18 cellular contexts compared by ENCODE assay signal in the genomic region with DNA sequence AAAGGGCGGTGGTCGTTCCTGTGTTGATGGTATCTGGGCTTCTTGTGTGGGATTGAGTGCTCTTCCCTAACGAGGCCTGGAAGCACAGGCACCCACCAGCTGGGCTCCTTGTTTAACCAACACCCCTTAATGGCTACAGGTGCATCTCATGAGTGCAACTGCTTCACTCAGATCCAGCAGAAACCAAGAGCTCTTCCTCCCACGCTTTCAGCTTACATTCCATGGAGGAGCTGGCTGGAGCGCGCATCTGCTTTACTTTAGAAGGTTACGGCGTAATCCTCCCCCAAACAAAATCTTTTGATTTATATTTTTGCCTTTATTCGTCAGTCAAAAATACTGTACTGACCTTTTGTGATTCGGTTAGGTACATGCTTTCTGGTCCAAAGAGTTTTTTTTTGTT.
DNase-seq lines count a peak whose midpoint lies in the region; ATAC-seq, FAIRE-seq and TF ChIP-seq lines count a peak whose summit lies in the region.
"Had no signal": no experiment of that assay in that cellular context is flagged by ENCODE, and none has a peak within 500 bp of the region (broad histone marks: within the 10 kb centered on the region; RNA-seq: fewer than 3 reads in every experiment).

No MANE protein-coding gene starts in this region.

- no peak overlapping the region for H3K14ac ChIP-seq in H1 (ENCODE audit: insufficient read length)

- no peak overlapping the region for H2BK120ac ChIP-seq in H1 (replicated peaks; ENCODE audit: low read depth, low read length)

- POLR2A ChIA-PET in H1 (lab: Charles Lee; ENCODE audit: partially characterized antibody): interaction anchor here (0.6 kb wide), 1 partner anchor 14 kb away, joined by 3 read pairs; no protein-coding TSS in a partner anchor

- no peak overlapping the region for H2AK5ac ChIP-seq in H1 (ENCODE audit: low read depth, low read length)

- H3K79me2 ChIP-seq in H1 (ENCODE audit: control insufficient read depth in 1 of 2, insufficient read depth in 2 of 2, low read length in 2 of 2) (no peaks in the 10 kb centered on the region), neural progenitor cell (ENCODE audit: low read depth) (no peaks in the 10 kb centered on the region)

- H4K20me1 ChIP-seq in H1 (replicated peaks in 1 of 2; ENCODE audit: control insufficient read depth in 1 of 2, insufficient read depth in 2 of 2, low read length in 2 of 2): no peaks in the 10 kb centered on the region
- no peaks in the 10 kb centered on the region for H4K20me1 ChIP-seq in neural progenitor cell (ENCODE audit: low read depth)

- no peak overlapping the region for H2BK15ac ChIP-seq in H1 (ENCODE audit: low read length)

- WGBS in H1 (ENCODE audit: extremely low coverage in 1 of 2, insufficient coverage in 1 of 2, insufficient read length in 1 of 2, insufficient replicate concordance in 2 of 2, low coverage in 1 of 2, low lambda C conversion rate in 2 of 2, missing lambda C conversion rate in 1 of 2), 2 experiments: 93% methylated on average over 10 of the region's 10 CpGs; no CpG with 5 or more reads in 1 of the 2 experiments

- H3K23me2 ChIP-seq in H1 (ENCODE audit: low read depth, low read length): no peaks in the 10 kb centered on the region

- DNase-seq in amniotic epithelial cell (ENCODE audit: low read depth): peak; percentile 53
- no peak for DNase-seq in H1 (ENCODE audit: low read depth in 1 of 2, low spot score in 2 of 2)
- DNase-seq in left kidney (ENCODE audit: low read depth, low spot score): peak; percentile 57
- DNase-seq in neural progenitor cell (ENCODE audit: low spot score): peak; percentile 16
- no peak for DNase-seq in kidney tubule cell (ENCODE audit: low spot score)
- DNase-seq: C1 segment of cervical spinal cord; Calu3; CD4-positive, alpha-beta memory T cell; COR-L47; DMS53; DMS79 treated with DMSO at 0.1 percent for 48 hours; GF-D8; GM23248; H9 had no signal

- H3K9me3 Mint-ChIP-seq in neural progenitor cell: no peaks in the 10 kb centered on the region
- H3K9me3 Mint-ChIP-seq: H9 had no signal

- H2AFZ ChIP-seq in H1 (ENCODE audit: low read length) (no peak overlapping the region), neural progenitor cell (replicated peaks) (no peak overlapping the region)
- H2AFZ ChIP-seq: GM23248 had no signal

- H3K36me3 Mint-ChIP-seq in neural progenitor cell: no peaks in the 10 kb centered on the region
- H3K36me3 Mint-ChIP-seq: CD4-positive, alpha-beta memory T cell had no signal

- peak overlapping the region; percentile 85; the same call in 1 of the 2 replicates for H4K8ac ChIP-seq in H1 (ENCODE audit: extremely low read depth, insufficient read depth, low read length)

- peaks cover 9% of the 10 kb centered on the region for H3K4me1 Mint-ChIP-seq in neural progenitor cell
- H3K4me1 Mint-ChIP-seq: CD4-positive, alpha-beta memory T cell had no signal

- no peak for TF ChIP-seq RAD21 in H1 (IDR thresholded peaks at IDR 0.05 in 1 of 2, conservative IDR thresholded peaks at IDR 0.05 in 1 of 2; ENCODE audit: low read depth in 2 of 2, low read length in 2 of 2)

- H3K4me2 ChIP-seq in H1 (ENCODE audit: insufficient read depth in 1 of 2, low read depth in 2 of 2, low read length in 2 of 2): no peak overlapping the region
- H3K4me2 ChIP-seq in neural progenitor cell: no peak overlapping the region

- no peak overlapping the region for H4K5ac ChIP-seq in H1 (ENCODE audit: insufficient read length, low read depth, low read length)

- H2BK5ac ChIP-seq in H1 (ENCODE audit: low read depth, low read length): no peak overlapping the region

- no peak overlapping the region for H3K27ac Mint-ChIP-seq in neural progenitor cell
- H3K27ac Mint-ChIP-seq: CD4-positive, alpha-beta memory T cell; H9 had no signal

- no peak for FAIRE-seq in H1 (lab: Jason Lieb, UNC)
- FAIRE-seq: GM12892, GM19239 had no signal

- H3K27ac ChIP-seq in H1 (ENCODE audit: low read depth, low read length) (no peak overlapping the region), neural progenitor cell (no peak overlapping the region)
- H3K27ac ChIP-seq: GM23248 had no signal

- no peak overlapping the region for H3K9ac ChIP-seq in H1 (replicated peaks in 1 of 4; ENCODE audit: extremely low read depth in 1 of 4, low read depth in 3 of 4, low read length in 3 of 4)
- H3K9ac ChIP-seq in neural progenitor cell: no peak overlapping the region
- H3K9ac ChIP-seq: GM23248 had no signal

- ATAC-seq in GM18909 (IDR thresholded peaks at IDR 0.05; ENCODE audit: poor library complexity, unreplicated experiment): no peak
- ATAC-seq: HCT116 had no signal

- H3K56ac ChIP-seq in H1 (replicated peaks; ENCODE audit: insufficient read length, low read depth, low read length): no peak overlapping the region

- H3K27me3 ChIP-seq in H1 (replicated peaks in 1 of 4; ENCODE audit: control insufficient read depth in 3 of 4, extremely low read depth in 1 of 4, insufficient read depth in 3 of 4, low read length in 3 of 4) (no peaks in the 10 kb centered on the region), neural progenitor cell (no peaks in the 10 kb centered on the region)

- H3K4me3 Mint-ChIP-seq in neural progenitor cell: no peak overlapping the region
- H3K4me3 Mint-ChIP-seq: CD4-positive, alpha-beta memory T cell; H9 had no signal

- H3K4me3 ChIP-seq in H1 (ENCODE audit: extremely low read depth in 1 of 4, insufficient read depth in 2 of 4, low read depth in 3 of 4, low read length in 4 of 4): no peak overlapping the region
- H3K4me3 ChIP-seq in neural progenitor cell: no peak overlapping the region
- H3K4me3 ChIP-seq: GM23248 had no signal

- no peaks in the 10 kb centered on the region for H3K36me3 ChIP-seq in H1 (ENCODE audit: control insufficient read depth in 2 of 4, insufficient read depth in 4 of 4, low read length in 3 of 4)
- no peaks in the 10 kb centered on the region for H3K36me3 ChIP-seq in neural progenitor cell

- no peaks in the 10 kb centered on the region for H3K4me1 ChIP-seq in H1 (replicated peaks in 1 of 4; ENCODE audit: control insufficient read depth in 3 of 4, insufficient read depth in 4 of 4, low read length in 3 of 4)
- peaks cover 14% of the 10 kb centered on the region for H3K4me1 ChIP-seq in neural progenitor cell

- no peak overlapping the region for H3K23ac ChIP-seq in H1 (ENCODE audit: insufficient read length)

- CTCF ChIA-PET in H1 (lab: Charles Lee; ENCODE audit: partially characterized antibody): interaction anchor here (0.7 kb wide), 1 partner anchor 313 kb away, joined by 3 read pairs; no protein-coding TSS in a partner anchor

- no peak overlapping the region for H4K91ac ChIP-seq in H1 (replicated peaks; ENCODE audit: insufficient read length, low read length)

- H2BK20ac ChIP-seq in H1 (ENCODE audit: low read length): no peak overlapping the region

- H3K4ac ChIP-seq in H1 (replicated peaks; ENCODE audit: insufficient read length, low read depth, low read length): no peak overlapping the region

- H3K27me3 Mint-ChIP-seq in neural progenitor cell (ENCODE audit: insufficient read depth, low read depth): peaks cover 2% of the 10 kb centered on the region

- no peak overlapping the region for H2BK12ac ChIP-seq in H1 (ENCODE audit: low read depth, low read length)

- no peak for TF ChIP-seq EP300 in H1 (IDR thresholded peaks at IDR 0.05; ENCODE audit: borderline replicate concordance in 1 of 2, low read depth in 2 of 2, low read length in 2 of 2)

- TF ChIP-seq POLR2A in H1 (IDR thresholded peaks at IDR 0.05; ENCODE audit: control extremely low read depth in 1 of 2, low read depth in 2 of 2, low read length in 2 of 2): no peak

- H3K9me3 ChIP-seq in H1 (ENCODE audit: insufficient read depth in 2 of 2, low read depth in 1 of 2, low read length in 1 of 2) (no peaks in the 10 kb centered on the region), neural progenitor cell (ENCODE audit: low read depth) (no peaks in the 10 kb centered on the region)

- H3K79me1 ChIP-seq in H1 (ENCODE audit: low read depth, low read length): no peaks in the 10 kb centered on the region

- no peak overlapping the region for H3K18ac ChIP-seq in H1 (ENCODE audit: extremely low read depth, low read length)

- H3F3A ChIP-seq in neural progenitor cell (ENCODE audit: low read depth): no peaks in the 10 kb centered on the region

- no peak for TF ChIP-seq CTCF in H1 (IDR thresholded peaks at IDR 0.05; ENCODE audit: control extremely low read depth in 1 of 3, insufficient read depth in 1 of 3, low read depth in 1 of 3, low read length in 3 of 3)
- TF ChIP-seq CTCF in neural progenitor cell (IDR thresholded peaks at IDR 0.05): no peak

TF ChIP-seq in H1, 55 proteins besides CTCF, POLR2A, EP300 and RAD21:
- TF ChIP-seq CTBP2 (IDR thresholded peaks at IDR 0.05; ENCODE audit: borderline replicate concordance, insufficient read depth, insufficient read length, low read length): no peak
- TF ChIP-seq RXRA (IDR thresholded peaks at IDR 0.05; ENCODE audit: insufficient read depth, low read depth, low read length): no peak
- no peak for TF ChIP-seq CBX8 (IDR thresholded peaks at IDR 0.05; ENCODE audit: borderline replicate concordance, low read depth, low read length)
- no peak for TF ChIP-seq EZH2 (IDR thresholded peaks at IDR 0.05; ENCODE audit: low read depth, low read length, severe bottlenecking)
- TF ChIP-seq PHF8 (conservative IDR thresholded peaks at IDR 0.05; ENCODE audit: low read depth, low read length): no peak
- TF ChIP-seq, protein P1, sequence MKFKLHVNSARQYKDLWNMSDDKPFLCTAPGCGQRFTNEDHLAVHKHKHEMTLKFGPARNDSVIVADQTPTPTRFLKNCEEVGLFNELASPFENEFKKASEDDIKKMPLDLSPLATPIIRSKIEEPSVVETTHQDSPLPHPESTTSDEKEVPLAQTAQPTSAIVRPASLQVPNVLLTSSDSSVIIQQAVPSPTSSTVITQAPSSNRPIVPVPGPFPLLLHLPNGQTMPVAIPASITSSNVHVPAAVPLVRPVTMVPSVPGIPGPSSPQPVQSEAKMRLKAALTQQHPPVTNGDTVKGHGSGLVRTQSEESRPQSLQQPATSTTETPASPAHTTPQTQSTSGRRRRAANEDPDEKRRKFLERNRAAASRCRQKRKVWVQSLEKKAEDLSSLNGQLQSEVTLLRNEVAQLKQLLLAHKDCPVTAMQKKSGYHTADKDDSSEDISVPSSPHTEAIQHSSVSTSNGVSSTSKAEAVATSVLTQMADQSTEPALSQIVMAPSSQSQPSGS (IDR thresholded peaks at IDR 0.05; ENCODE audit: low read length): no peak
- no peak for TF ChIP-seq KDM1A (IDR thresholded peaks at IDR 0.05; ENCODE audit: borderline replicate concordance, low read length)
- TF ChIP-seq TBP (IDR thresholded peaks at IDR 0.05; ENCODE audit: low read depth, low read length): no peak
- TF ChIP-seq, protein P2, sequence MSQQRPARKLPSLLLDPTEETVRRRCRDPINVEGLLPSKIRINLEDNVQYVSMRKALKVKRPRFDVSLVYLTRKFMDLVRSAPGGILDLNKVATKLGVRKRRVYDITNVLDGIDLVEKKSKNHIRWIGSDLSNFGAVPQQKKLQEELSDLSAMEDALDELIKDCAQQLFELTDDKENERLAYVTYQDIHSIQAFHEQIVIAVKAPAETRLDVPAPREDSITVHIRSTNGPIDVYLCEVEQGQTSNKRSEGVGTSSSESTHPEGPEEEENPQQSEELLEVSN (IDR thresholded peaks at IDR 0.05): no peak
- TF ChIP-seq SAP30 (IDR thresholded peaks at IDR 0.05; ENCODE audit: insufficient read depth, insufficient replicate concordance, low read length): no peak
- no peak for TF ChIP-seq KDM5A (IDR thresholded peaks at IDR 0.05; ENCODE audit: low read length)

Comparison
In these comparisons a context has a peak if more than half of its experiments do, and no peak if none do; other contexts are left out.
1. DNase-seq: peak in amniotic epithelial cell (single experiment), left kidney (single experiment) and neural progenitor cell (single experiment); none in H1 (0 of 2) and kidney tubule cell (single experiment).